ENCODE assay signal across 12 cellular contexts in genomic region chr5:131513780-131514179, GRCh38.
DNase-seq lines count a peak whose midpoint lies in the region; ATAC-seq and TF ChIP-seq lines count a peak whose summit lies in the region.
"Had no signal": no experiment of that assay in that cellular context is flagged by ENCODE, and none has a peak within 500 bp of the region (broad histone marks: within the 10 kb centered on the region; RNA-seq: fewer than 3 reads in every experiment).

No MANE protein-coding gene starts in this region.

- peaks cover 45% of the 10 kb centered on the region for H3K4me1 ChIP-seq in BLaER1
- H3K4me1 ChIP-seq: suprapubic skin had no signal

- peak overlapping the region; percentile 54 for H3K27ac Mint-ChIP-seq in activated naive CD8-positive, alpha-beta T cell

- H4K20me1 ChIP-seq in BLaER1: no peaks in the 10 kb centered on the region; the same call in 1 of the 2 replicates

- H3K36me3 Mint-ChIP-seq in activated naive CD8-positive, alpha-beta T cell: peaks cover 19% of the 10 kb centered on the region

- DNase-seq in GM12865 (ENCODE audit: low read depth) (peak; percentile 53), NCI-H2029 treated with DMSO at 0.1 percent for 48 hours (lab: John Stamatoyannopoulos, UW) (no peak), putamen (ENCODE audit: low spot score) (no peak), T-helper 9 cell (no peak)
- DNase-seq: lower lobe of right lung, NCI-H1105 treated with DMSO at 0.1 percent for 48 hours had no signal

- H3K27me3 Mint-ChIP-seq in activated naive CD8-positive, alpha-beta T cell: no peaks in the 10 kb centered on the region

- TF ChIP-seq CTCF in GM12865 (IDR thresholded peaks at IDR 0.05; ENCODE audit: insufficient read depth, low read depth, low read length, missing control alignments): no peak

- H3K27me3 ChIP-seq in BLaER1: no peaks in the 10 kb centered on the region
- H3K27me3 ChIP-seq: suprapubic skin had no signal

- H3K9ac ChIP-seq in BLaER1: no peak overlapping the region

- peaks cover 46% of the 10 kb centered on the region for H3K36me3 ChIP-seq in BLaER1

- H3K4me3 ChIP-seq in BLaER1 (no peak overlapping the region), GM12865 (ENCODE audit: low read depth, low read length) (no peak overlapping the region)
- H3K4me3 ChIP-seq: suprapubic skin had no signal

- H3K27ac ChIP-seq in BLaER1: peak overlapping the region; percentile 74
- H3K27ac ChIP-seq: suprapubic skin had no signal

- H3K9me3 Mint-ChIP-seq in activated naive CD8-positive, alpha-beta T cell (ENCODE audit: low read depth): no peaks in the 10 kb centered on the region
- H3K9me3 Mint-ChIP-seq: neural crest cell had no signal

- H3K9me3 ChIP-seq in BLaER1: no peaks in the 10 kb centered on the region
- H3K9me3 ChIP-seq: lower lobe of right lung, suprapubic skin had no signal

- H3K4me2 ChIP-seq in BLaER1: peak overlapping the region; percentile 29

- ATAC-seq in HG02870 (IDR thresholded peaks at IDR 0.05; ENCODE audit: unreplicated experiment) (peak; percentile 41), HG02884 (IDR thresholded peaks at IDR 0.05; ENCODE audit: unreplicated experiment) (no peak)
- ATAC-seq: lower lobe of right lung had no signal

- peaks cover 63% of the 10 kb centered on the region for H3K4me1 Mint-ChIP-seq in activated naive CD8-positive, alpha-beta T cell (ENCODE audit: low read depth)

- peak overlapping the region; percentile 20 for H3K4me3 Mint-ChIP-seq in activated naive CD8-positive, alpha-beta T cell
- H3K4me3 Mint-ChIP-seq: neural crest cell had no signal
